In the genomic region with DNA sequence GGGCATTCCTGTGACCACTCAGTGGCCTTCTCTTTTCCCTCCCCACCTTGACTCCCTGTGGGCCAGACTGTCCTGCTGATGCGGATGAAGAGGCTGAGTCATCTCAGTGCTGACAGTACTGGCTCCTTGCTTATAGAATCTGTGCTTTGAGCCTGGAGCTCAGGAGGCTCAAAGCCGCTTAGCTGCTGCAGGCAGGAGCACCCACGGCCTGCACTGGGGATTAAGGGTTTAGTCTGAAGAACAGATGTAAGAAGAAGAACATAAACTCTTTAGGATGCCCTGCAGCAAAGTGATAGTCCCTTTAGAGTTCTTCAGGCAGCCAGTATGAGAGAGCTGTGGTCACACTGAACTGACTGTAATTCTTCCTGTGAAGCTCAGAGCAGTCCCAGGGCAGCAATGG, we compare ENCODE assay signal across 23 cellular contexts.
"Had no signal": no experiment of that assay in that cellular context is flagged by ENCODE, and none has a peak within 500 bp of the region (broad histone marks: within the 10 kb centered on the region; RNA-seq: fewer than 3 reads in every experiment).

No MANE protein-coding gene starts in this region.

- ATAC-seq: activated CD8-positive, alpha-beta T cell treated with anti-CD3 and anti-CD28 coated beads, Interleukin-2, amount 10 ng/mL, durations not matched to agents 7 days and 5 days; T-cell had no signal

- H3K9me3 ChIP-seq: breast epithelium had no signal

- H2AFZ ChIP-seq: PC-9 had no signal

- H3K27ac ChIP-seq: breast epithelium, PC-9, SK-N-MC had no signal

- H3K4me2 ChIP-seq: PC-9 had no signal

- H3K4me3 ChIP-seq: breast epithelium, PC-9, SK-N-MC had no signal

- H3K4me1 ChIP-seq: breast epithelium had no signal

- H3K36me3 ChIP-seq: breast epithelium had no signal

- DNase-seq: activated CD4-positive, alpha-beta T cell treated with anti-CD3 and anti-CD28 coated beads, Interleukin-2, amount 50 U/mL, for 1 hour; activated CD4-positive, CD25-positive, alpha-beta regulatory T cell; activated CD8-positive, alpha-beta memory T cell treated with anti-CD3 and anti-CD28 coated beads, Interleukin-2, amount 50 U/mL, for 48 hours; activated CD8-positive, alpha-beta T cell treated with anti-CD3 and anti-CD28 coated beads, Interleukin-2, amount 10 ng/mL, durations not matched to agents 7 days and 5 days; activated T-cell treated with anti-CD3 and anti-CD28 coated beads, Interleukin-2, amount 50 U/mL, for 1 hour; aorta; caudate nucleus; Kasumi-1; KBM-7; NCI-H1048; NCI-H1417; NCI-H1930; NCI-H2171; NCI-H2227 treated with DMSO at 0.1 percent for 48 hours; NCI-H446 treated with DMSO at 0.1 percent for 48 hours; NCI-H526 treated with DMSO at 0.1 percent for 48 hours; PC-9; SIG-M5; T-cell; T-helper 2 cell; T1000 had no signal

- H3K27me3 ChIP-seq: breast epithelium had no signal
